Comparison of ENCODE assay signal across 8 cellular contexts in the genomic region with DNA sequence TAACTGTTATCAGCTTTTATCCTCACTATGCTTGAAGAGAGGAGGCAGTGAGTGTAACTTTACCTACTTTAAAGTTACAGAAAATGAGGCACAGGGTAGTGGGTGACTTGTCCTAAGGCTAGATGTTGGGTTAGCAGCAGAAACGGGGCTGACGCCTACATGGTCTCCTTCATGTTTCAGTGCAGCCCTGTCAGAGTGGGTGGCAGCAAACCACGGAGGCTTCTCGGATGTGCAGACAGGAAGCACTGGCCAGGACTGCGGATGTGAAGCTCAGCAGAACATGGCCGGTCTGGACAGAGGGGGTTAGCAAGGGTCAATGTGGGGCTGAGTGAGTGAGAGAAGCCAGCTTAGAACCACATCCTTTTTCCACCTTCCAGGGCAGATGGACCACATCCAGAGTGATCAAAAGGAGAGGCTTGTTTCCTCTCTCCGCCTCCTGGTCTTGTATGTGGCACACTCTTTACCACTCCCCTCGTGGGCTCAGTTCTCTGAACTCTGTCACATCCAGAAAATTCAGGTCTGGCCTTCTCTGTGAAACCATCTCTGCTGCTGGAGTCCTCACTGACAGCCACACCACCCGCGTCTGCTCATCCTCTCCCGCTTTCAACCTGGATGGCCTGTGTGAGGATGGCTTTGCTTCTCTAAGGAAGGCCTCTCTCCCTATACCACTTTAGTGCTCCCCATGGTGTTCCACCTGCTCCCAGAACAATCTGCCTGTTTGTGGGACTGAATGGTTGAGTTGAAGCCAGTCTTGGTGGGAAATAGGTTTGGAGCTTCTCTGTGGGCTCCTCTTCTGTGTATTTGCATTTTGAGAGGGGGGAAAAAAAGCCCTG. TPM values are rescaled to one million over a fixed set of nuclear protein-coding genes. Genes with fewer than 3 reads are reported as not detected.
DNase-seq lines count a peak whose midpoint lies in the region; ATAC-seq and TF ChIP-seq lines count a peak whose summit lies in the region.

No MANE protein-coding gene starts in this region.

- H3K36me3 ChIP-seq in ovary: no peaks in the 10 kb centered on the region

- TF ChIP-seq CTCF in ovary (IDR thresholded peaks at IDR 0.05): no peak

- DNase-seq in SKM-1 treated with dmso at 0.1 percent for 144 hours (lab: John Stamatoyannopoulos, UW; ENCODE audit: unreplicated experiment): peak; percentile 52
- peak; percentile 71 to 89 for DNase-seq in activated naive CD4-positive, alpha-beta T cell treated with anti-CD3 and anti-CD28 coated beads, Interleukin-2, amount 50 U/mL, for 72 hours (ENCODE audit: low spot score in 2 of 2)
- DNase-seq in islet precursor cell: peak; percentile 73
- peak; percentile 46 to 76 (median 61) for DNase-seq in stimulated activated CD4-positive, alpha-beta T cell treated with anti-CD3 and anti-CD28 coated beads, TNF-alpha, amount 100 ng/mL, for 24 hours (ENCODE audit: low read depth in 3 of 3)
- no peak for DNase-seq in ovary
- no peak for DNase-seq in iPS-NIHi11 (ENCODE audit: low spot score)

- H3K9me3 ChIP-seq in ovary: no peaks in the 10 kb centered on the region

- TF ChIP-seq POLR2A in GM15510 (IDR thresholded peaks at IDR 0.05; ENCODE audit: borderline replicate concordance, extremely low read depth, insufficient read length) (peak; percentile 26), ovary (IDR thresholded peaks at IDR 0.05) (no peak)

- intact Hi-C loops in ovary (cut with DNase I): loop anchor here in 1 of 4 donors (10.0 kb wide), 1 partner anchor 49 kb away; no protein-coding TSS in a partner anchor

- H3K4me1 ChIP-seq in ovary (ENCODE audit: insufficient read depth): peaks cover 11% of the 10 kb centered on the region

- H3K36me3 Mint-ChIP-seq in activated naive CD4-positive, alpha-beta T cell treated with anti-CD3 and anti-CD28 coated beads, Interleukin-2, amount 50 U/mL, for 72 hours: peaks cover 0 to 37% of the 10 kb centered on the region in 2 donors

- peak overlapping the region; percentile 88 to 96 for H3K27ac Mint-ChIP-seq in activated naive CD4-positive, alpha-beta T cell treated with anti-CD3 and anti-CD28 coated beads, Interleukin-2, amount 50 U/mL, for 72 hours

- no peak for TF ChIP-seq EP300 in ovary (IDR thresholded peaks at IDR 0.05)

- peak; percentile 91 for ATAC-seq in HG02798 (IDR thresholded peaks at IDR 0.05; ENCODE audit: poor library complexity, unreplicated experiment)
- peak; percentile 87 to 95 for ATAC-seq in activated naive CD4-positive, alpha-beta T cell treated with anti-CD3 and anti-CD28 coated beads, Interleukin-2, amount 50 U/mL, for 72 hours

- H3K27ac ChIP-seq in ovary: no peak overlapping the region

- H3K27me3 ChIP-seq in ovary: no peaks in the 10 kb centered on the region

- H3K4me3 ChIP-seq in ovary: no peak overlapping the region

- WGBS in ovary, 3 donors: 56 to 65% (median 64%) methylated on average over 11 of the region's 11 CpGs

- H3K9me3 Mint-ChIP-seq in activated naive CD4-positive, alpha-beta T cell treated with anti-CD3 and anti-CD28 coated beads, Interleukin-2, amount 50 U/mL, for 72 hours: no peaks in the 10 kb centered on the region

RNA-seq across cellular contexts. Expression of gene SUSD6, which starts 14.1 kb away (rescaled TPM):
- 10 to 100 TPM; 54.1 to 98.6 TPM for total RNA-seq in activated naive CD4-positive, alpha-beta T cell treated with anti-CD3 and anti-CD28 coated beads, Interleukin-2, amount 50 U/mL, for 72 hours
- 10 to 100 TPM; 18.0 to 35.3 (median 29.9) TPM for total RNA-seq in ovary
- polyA plus RNA-seq in ovary: 10 to 100 TPM; 12.6 to 20.3 TPM

RNA-seq across cellular contexts. Expression of gene CCDC177, which starts 50.8 kb away (rescaled TPM):
- not detected for total RNA-seq in activated naive CD4-positive, alpha-beta T cell treated with anti-CD3 and anti-CD28 coated beads, Interleukin-2, amount 50 U/mL, for 72 hours
- total RNA-seq in ovary: not detected
- polyA plus RNA-seq in ovary: under 1 TPM in 1 of 2 donors, not detected in 1; 0.04 TPM

Comparison
In these comparisons a context has a peak if more than half of its experiments do, and no peak if none do; other contexts are left out.
1. DNase-seq: peak in SKM-1 treated with dmso at 0.1 percent for 144 hours (single experiment), activated naive CD4-positive, alpha-beta T cell treated with anti-CD3 and anti-CD28 coated beads, Interleukin-2, amount 50 U/mL, for 72 hours (2 of 2), islet precursor cell (single experiment) and stimulated activated CD4-positive, alpha-beta T cell treated with anti-CD3 and anti-CD28 coated beads, TNF-alpha, amount 100 ng/mL, for 24 hours (3 of 3); none in ovary (0 of 5) and iPS-NIHi11 (single experiment).